13 cellular contexts compared by ENCODE assay signal in the genomic region with DNA sequence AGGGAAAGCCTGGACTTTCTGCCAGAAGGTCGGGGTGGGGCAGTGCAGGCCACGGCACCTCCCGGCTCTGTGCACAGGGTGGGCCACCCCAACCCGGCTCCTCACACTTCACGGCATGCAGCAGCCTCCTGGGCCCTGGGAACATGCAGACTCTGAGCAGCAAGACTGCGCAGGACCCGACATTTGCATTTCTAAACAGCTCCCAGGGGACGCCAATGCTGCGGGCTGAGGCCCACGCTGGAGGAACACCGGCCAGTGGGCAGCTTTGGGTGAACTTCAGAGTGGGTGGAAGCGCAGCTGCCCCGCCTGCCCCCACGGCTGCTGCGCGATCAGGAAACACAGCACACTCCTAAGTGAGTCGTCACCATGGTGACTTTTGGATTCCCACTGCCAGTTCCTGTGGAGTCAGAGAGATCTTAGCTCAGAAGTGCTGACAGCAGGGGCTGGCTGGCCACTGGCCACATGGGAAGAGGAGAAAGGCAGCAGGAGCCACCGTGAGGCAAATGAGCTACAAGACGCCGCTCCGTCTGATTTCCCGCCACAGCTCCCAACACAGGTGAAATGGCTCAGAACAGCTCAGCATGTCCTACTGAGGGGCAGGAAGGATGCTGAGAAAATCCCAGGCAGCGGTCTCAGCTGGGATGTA. TPM values are rescaled to one million over a fixed set of nuclear protein-coding genes. Genes with fewer than 3 reads are reported as not detected.
DNase-seq lines count a peak whose midpoint lies in the region; FAIRE-seq and TF ChIP-seq lines count a peak whose summit lies in the region.
"Had no signal": no experiment of that assay in that cellular context is flagged by ENCODE, and none has a peak within 500 bp of the region (broad histone marks: within the 10 kb centered on the region; RNA-seq: fewer than 3 reads in every experiment).

No MANE protein-coding gene starts in this region.

- H3K9me3 Mint-ChIP-seq in brain: peaks cover 3 to 13% (median 9%) of the 10 kb centered on the region in 5 experiments
- H3K9me3 Mint-ChIP-seq in osteocyte (ENCODE audit: unreplicated experiment): no peaks in the 10 kb centered on the region
- H3K9me3 Mint-ChIP-seq: CD4-positive, CD25-positive, alpha-beta regulatory T cell had no signal

- no peak for TF ChIP-seq CTCF in brain (conservative IDR thresholded peaks at IDR 0.05)
- no peak for TF ChIP-seq CTCF in osteocyte (IDR thresholded peaks at IDR 0.05)

- H3K27me3 ChIP-seq in trophoblast cell (ENCODE audit: insufficient read depth, low read length): no peaks in the 10 kb centered on the region
- H3K27me3 ChIP-seq in small intestine (ENCODE audit: control insufficient read depth in 2 of 2, insufficient read depth in 2 of 2, low read length in 2 of 2): no peaks in the 10 kb centered on the region
- H3K27me3 ChIP-seq: adrenal gland, ovary had no signal

- H3K4me1 Mint-ChIP-seq in brain (peaks cover 70% of the 10 kb centered on the region), osteocyte (ENCODE audit: unreplicated experiment) (no peaks in the 10 kb centered on the region)

- no peak overlapping the region for H2BK12ac ChIP-seq in trophoblast cell (ENCODE audit: low read length)

- H3K4me3 ChIP-seq in trophoblast cell (ENCODE audit: low read depth, low read length): no peak overlapping the region
- H3K4me3 ChIP-seq in small intestine (ENCODE audit: low read depth in 1 of 2, low read length in 2 of 2): no peak overlapping the region
- H3K4me3 ChIP-seq: adrenal gland, ovary had no signal

- peak; percentile 69 for DNase-seq in DMS79 (lab: John Stamatoyannopoulos, UW)
- peak; percentile 84 for DNase-seq in NCI-H1092 treated with DMSO at 0.1 percent for 48 hours (lab: John Stamatoyannopoulos, UW)
- peak; percentile 40 for DNase-seq in midbrain (lab: John Stamatoyannopoulos, UW)
- no peak for DNase-seq in trophoblast cell
- DNase-seq in osteocyte (ENCODE audit: extremely low spot score, unreplicated experiment): no peak
- DNase-seq in NCI-H2029 treated with DMSO at 0.1 percent for 48 hours (lab: John Stamatoyannopoulos, UW): no peak
- DNase-seq in small intestine: no peak
- DNase-seq: activated CD4-positive, CD25-positive, alpha-beta regulatory T cell treated with anti-CD3 and anti-CD28 coated beads, Interleukin-2, amount 50 U/mL, for 72 hours; adrenal gland; CD4-positive, CD25-positive, alpha-beta regulatory T cell; ovary had no signal

- no peak overlapping the region for H3K27ac ChIP-seq in trophoblast cell (ENCODE audit: low read depth, low read length)
- H3K27ac ChIP-seq in small intestine (ENCODE audit: low read depth in 1 of 2, low read length in 1 of 2): no peak overlapping the region
- H3K27ac ChIP-seq: adrenal gland, ovary had no signal

- H3K4me1 ChIP-seq in trophoblast cell (ENCODE audit: control insufficient read depth in 1 of 2, insufficient read depth in 2 of 2, low read length in 2 of 2): no peaks in the 10 kb centered on the region
- H3K4me1 ChIP-seq in small intestine (ENCODE audit: control insufficient read depth in 2 of 2, insufficient read depth in 1 of 2, low read depth in 1 of 2, low read length in 1 of 2): no peaks in the 10 kb centered on the region
- H3K4me1 ChIP-seq: adrenal gland had no signal

- H2BK5ac ChIP-seq in trophoblast cell (ENCODE audit: low read depth, low read length, poor library complexity): no peak overlapping the region

- H3K79me2 ChIP-seq in trophoblast cell (ENCODE audit: control insufficient read depth, insufficient read depth, low read length, poor library complexity): peaks cover 2% of the 10 kb centered on the region

- H3K27me3 Mint-ChIP-seq in brain (peaks cover 8% of the 10 kb centered on the region), osteocyte (ENCODE audit: unreplicated experiment) (peaks cover 3% of the 10 kb centered on the region)
- H3K27me3 Mint-ChIP-seq: CD4-positive, CD25-positive, alpha-beta regulatory T cell had no signal

- no peak overlapping the region for H2AK5ac ChIP-seq in trophoblast cell (ENCODE audit: low read length)

- H3K4me2 ChIP-seq in trophoblast cell (ENCODE audit: low read length): no peak overlapping the region

- H4K12ac ChIP-seq in trophoblast cell (ENCODE audit: low read depth, low read length): no peak overlapping the region

- no peaks in the 10 kb centered on the region for H3K79me1 ChIP-seq in trophoblast cell (ENCODE audit: low read length)

- WGBS in trophoblast cell (ENCODE audit: extremely low coverage, insufficient coverage, insufficient read length): no CpG with 5 or more reads among the region's 23 CpGs
- 56 to 79% (median 76%) methylated on average over 23 of the region's 23 CpGs for WGBS in small intestine, 3 donors

- H3K4ac ChIP-seq in trophoblast cell (ENCODE audit: low read depth, low read length): no peak overlapping the region

- H3K14ac ChIP-seq in trophoblast cell (ENCODE audit: low read length): no peak overlapping the region

- no peak overlapping the region for H4K91ac ChIP-seq in trophoblast cell (ENCODE audit: low read depth, low read length)

- FAIRE-seq in small intestine (lab: Jason Lieb, UNC): no peak
- FAIRE-seq: HepG2 had no signal

- no peak overlapping the region for H2BK120ac ChIP-seq in trophoblast cell (ENCODE audit: insufficient read depth, low read length, poor library complexity)

- peak overlapping the region in 4 of 5 experiments; percentile 55 to 83 (median 68) for H3K27ac Mint-ChIP-seq in brain
- no peak overlapping the region for H3K27ac Mint-ChIP-seq in osteocyte (ENCODE audit: unreplicated experiment)

- no peak overlapping the region for H3K9ac ChIP-seq in trophoblast cell (ENCODE audit: low read length)

- no peak overlapping the region for H2AFZ ChIP-seq in trophoblast cell (ENCODE audit: insufficient read depth, low read length, poor library complexity)

- H3K9me3 ChIP-seq in trophoblast cell (ENCODE audit: insufficient read depth, low read depth, low read length) (peaks cover 9% of the 10 kb centered on the region), small intestine (ENCODE audit: control insufficient read depth, low read depth) (no peaks in the 10 kb centered on the region)
- H3K9me3 ChIP-seq: adrenal gland, ovary had no signal

- no peaks in the 10 kb centered on the region for H3K36me3 Mint-ChIP-seq in brain
- H3K36me3 Mint-ChIP-seq in osteocyte (ENCODE audit: unreplicated experiment): no peaks in the 10 kb centered on the region

- H3K4me3 Mint-ChIP-seq in brain (peak overlapping the region in 3 of 5 experiments; percentile 28 to 35 (median 29)), osteocyte (ENCODE audit: unreplicated experiment) (no peak overlapping the region)

- no peak overlapping the region for H4K8ac ChIP-seq in trophoblast cell (ENCODE audit: low read depth, low read length)

- no peak overlapping the region for H3K23ac ChIP-seq in trophoblast cell (ENCODE audit: low read length)

- H3K36me3 ChIP-seq in trophoblast cell (ENCODE audit: control insufficient read depth in 1 of 2, insufficient read depth in 2 of 2, low read length in 2 of 2): no peaks in the 10 kb centered on the region
- H3K36me3 ChIP-seq in small intestine (ENCODE audit: control insufficient read depth in 2 of 2, insufficient read depth in 2 of 2, low read length in 2 of 2): no peaks in the 10 kb centered on the region
- H3K36me3 ChIP-seq: adrenal gland, ovary had no signal

- H3K18ac ChIP-seq in trophoblast cell (ENCODE audit: low read length): no peak overlapping the region

RNA-seq across cellular contexts. Expression of gene RNASET2, which starts 52.1 kb away (rescaled TPM):
- polyA plus RNA-seq in brain (ENCODE audit: insufficient read depth, low read depth, low replicate concordance): 39.3 TPM
- polyA plus RNA-seq in trophoblast cell (2013): 10.8 and 11.8 TPM in 2 replicates
- total RNA-seq in osteocyte: 20.3 and 22.3 TPM in 2 replicates
- polyA plus RNA-seq in small intestine: 10 to 100 TPM; 25.7 to 41.9 (median 41.3) TPM

Comparison
In these comparisons a context has a peak if more than half of its experiments do, and no peak if none do; other contexts are left out.
1. DNase-seq: peak in DMS79 (single experiment), NCI-H1092 treated with DMSO at 0.1 percent for 48 hours (single experiment) and midbrain (single experiment); none in trophoblast cell (0 of 2), osteocyte (single experiment), NCI-H2029 treated with DMSO at 0.1 percent for 48 hours (single experiment) and small intestine (single experiment).